1 cellular context compared by ENCODE assay signal in the genomic region with DNA sequence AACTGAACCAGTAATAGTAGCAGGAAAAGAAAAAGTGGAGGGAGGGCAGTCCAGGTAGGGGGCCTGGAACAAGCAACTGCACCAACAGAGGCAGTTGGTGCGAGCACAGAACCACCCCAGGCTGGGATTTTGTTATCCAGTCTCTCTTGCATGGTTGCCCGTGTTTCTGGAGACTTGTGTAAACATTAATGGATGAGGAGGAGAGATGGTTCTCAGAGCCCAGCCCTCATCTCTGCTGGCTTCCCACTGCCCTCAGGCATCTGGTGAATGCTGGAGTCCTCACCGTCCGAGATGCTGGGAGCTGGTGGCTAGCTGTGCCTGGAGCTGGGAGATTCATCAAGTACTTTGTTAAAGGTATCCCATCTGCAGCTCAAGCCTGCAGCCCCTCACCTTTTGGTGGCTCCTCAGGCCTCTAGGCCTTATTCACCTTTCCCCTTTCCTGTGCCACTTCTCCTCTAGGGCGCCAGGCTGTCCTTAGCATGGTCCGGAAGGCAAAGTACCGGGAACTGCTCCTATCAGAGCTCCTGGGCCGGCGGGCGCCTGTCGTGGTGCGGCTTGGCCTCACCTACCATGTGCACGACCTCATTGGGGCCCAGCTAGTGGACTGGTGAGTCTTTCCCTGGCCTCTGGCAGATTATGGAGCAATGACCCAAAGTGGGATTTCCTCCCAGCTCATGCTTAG. TPM values are rescaled to one million over a fixed set of nuclear protein-coding genes. Genes with fewer than 3 reads are reported as not detected.
"Had no signal": no experiment of that assay in that cellular context is flagged by ENCODE, and none has a peak within 500 bp of the region (broad histone marks: within the 10 kb centered on the region; RNA-seq: fewer than 3 reads in every experiment).

No MANE protein-coding gene starts in this region.

RNA-seq across cellular contexts. Expression of gene C4A, which starts 1.5 kb away (rescaled TPM):
- polyA plus RNA-seq: immature natural killer cell had no signal
